In the genomic region with DNA sequence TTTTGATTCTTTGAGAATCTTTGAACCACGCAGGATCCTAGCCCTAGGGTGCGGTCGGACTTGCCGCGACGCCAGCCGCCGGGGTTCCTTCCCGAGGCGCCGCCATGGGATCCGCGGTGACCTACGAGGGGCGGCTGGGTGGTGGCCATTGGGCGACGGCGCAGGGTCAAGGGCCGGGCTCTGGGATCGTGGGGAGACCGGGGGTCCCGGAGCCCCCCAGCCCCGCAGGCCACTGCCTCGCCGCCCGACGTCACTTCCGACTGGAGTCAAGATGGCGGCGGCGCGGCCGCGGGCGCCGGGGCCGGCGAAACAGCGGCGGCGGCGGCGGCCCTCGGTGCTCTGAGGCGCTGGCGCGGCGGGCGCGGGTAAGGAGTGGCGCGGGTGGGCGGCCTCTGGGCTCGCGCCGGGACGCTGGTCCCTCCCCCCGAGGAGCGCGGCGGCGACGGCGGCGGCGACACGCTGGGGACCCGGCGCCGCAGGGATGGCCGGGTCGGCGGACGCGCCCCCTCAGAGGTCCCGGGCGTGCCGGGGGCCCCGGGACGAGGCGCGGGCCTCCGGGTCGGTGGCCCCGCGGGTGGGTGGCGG, we compare ENCODE assay signal across 7 cellular contexts. TPM values are rescaled to one million over a fixed set of nuclear protein-coding genes. Genes with fewer than 3 reads are reported as not detected.
A peak's percentile ranks its signal among the peaks of the same experiment; 100 is the strongest.
DNase-seq lines count a peak whose midpoint lies in the region; ATAC-seq and TF ChIP-seq lines count a peak whose summit lies in the region.

Gene PRDM2, plus strand, starts transcription at position 253 of the 585 bp plus-strand sequence. CDS start 15,418 bp downstream, outside the sequence.

- H3K9me3 ChIP-seq in fibroblast of lung (ENCODE audit: control insufficient read depth, insufficient read depth, low read depth, low read length), result no peaks in the 10 kb centered on the region

- peak within 1 kb of the TSS; percentile 93 for H2AFZ ChIP-seq in fibroblast of lung (ENCODE audit: low read length)

- TF ChIP-seq CTCF in fibroblast of lung (conservative IDR thresholded peaks at IDR 0.05 in 1 of 2, IDR thresholded peaks at IDR 0.05 in 1 of 2; ENCODE audit: low read depth in 1 of 2, low read length in 2 of 2), result no peak

- peaks cover 4 to 5% of the 10 kb centered on the region in 2 donors for H3K9me3 Mint-ChIP-seq in activated T-cell treated with anti-CD3 and anti-CD28 coated beads, Interleukin-2, amount 50 U/mL, for 72 hours
- peaks cover 5% of the 10 kb centered on the region for H3K9me3 Mint-ChIP-seq in natural killer cell treated with Interleukin-12 subunit alpha and Interleukin-12 subunit beta and Interleukin-15 and Interleukin-18, amount 100 ng/mL, for 72 hours
- peaks cover 4% of the 10 kb centered on the region for H3K9me3 Mint-ChIP-seq in stimulated activated naive CD8-positive, alpha-beta T cell treated with anti-CD3 and anti-CD28 coated beads, Interleukin-15, Interleukin-2, amounts not matched to agents 100 ng/mL and 50 ng/mL, for 24 hours

- H3K27ac Mint-ChIP-seq in activated T-cell treated with anti-CD3 and anti-CD28 coated beads, Interleukin-2, amount 50 U/mL, for 72 hours, result peak within 1 kb of the TSS; percentile 100
- peak within 1 kb of the TSS; percentile 83 to 95 for H3K27ac Mint-ChIP-seq in natural killer cell treated with Interleukin-12 subunit alpha and Interleukin-12 subunit beta and Interleukin-15 and Interleukin-18, amount 100 ng/mL, for 72 hours
- H3K27ac Mint-ChIP-seq in stimulated activated naive CD8-positive, alpha-beta T cell treated with anti-CD3 and anti-CD28 coated beads, Interleukin-15, Interleukin-2, amounts not matched to agents 100 ng/mL and 50 ng/mL, for 24 hours, result peak within 1 kb of the TSS; percentile 100

- H3K4me2 ChIP-seq in fibroblast of lung (ENCODE audit: extremely low read depth, insufficient read depth, low read length), result peak within 1 kb of the TSS; percentile 83

- no peaks in the 10 kb centered on the region for H3K27me3 Mint-ChIP-seq in activated T-cell treated with anti-CD3 and anti-CD28 coated beads, Interleukin-2, amount 50 U/mL, for 72 hours (ENCODE audit: low read depth)
- H3K27me3 Mint-ChIP-seq in natural killer cell treated with Interleukin-12 subunit alpha and Interleukin-12 subunit beta and Interleukin-15 and Interleukin-18, amount 100 ng/mL, for 72 hours, result peaks cover 0 to 3% of the 10 kb centered on the region in 2 donors
- no peaks in the 10 kb centered on the region for H3K27me3 Mint-ChIP-seq in stimulated activated naive CD8-positive, alpha-beta T cell treated with anti-CD3 and anti-CD28 coated beads, Interleukin-15, Interleukin-2, amounts not matched to agents 100 ng/mL and 50 ng/mL, for 24 hours

- H3K4me3 ChIP-seq in fibroblast of lung (replicated peaks in 1 of 4; ENCODE audit: control extremely low read depth in 1 of 4, insufficient read depth in 1 of 4, low read depth in 3 of 4, low read length in 4 of 4), result peak within 1 kb of the TSS; percentile 49 to 88 (median 68)

- peaks cover 48% of the 10 kb centered on the region for H3K4me1 Mint-ChIP-seq in activated T-cell treated with anti-CD3 and anti-CD28 coated beads, Interleukin-2, amount 50 U/mL, for 72 hours (ENCODE audit: low read depth)
- H3K4me1 Mint-ChIP-seq in natural killer cell treated with Interleukin-12 subunit alpha and Interleukin-12 subunit beta and Interleukin-15 and Interleukin-18, amount 100 ng/mL, for 72 hours (ENCODE audit: low read depth in 2 of 2), result peaks cover 32 to 33% of the 10 kb centered on the region in 2 donors
- peaks cover 59% of the 10 kb centered on the region for H3K4me1 Mint-ChIP-seq in stimulated activated naive CD8-positive, alpha-beta T cell treated with anti-CD3 and anti-CD28 coated beads, Interleukin-15, Interleukin-2, amounts not matched to agents 100 ng/mL and 50 ng/mL, for 24 hours (ENCODE audit: low read depth)

- peak within 1 kb of the TSS; percentile 71 for H3K9ac ChIP-seq in fibroblast of lung (ENCODE audit: insufficient read depth, low read length)

- H3K27ac ChIP-seq in fibroblast of lung (ENCODE audit: insufficient read depth, low read length), result peak within 1 kb of the TSS; percentile 71

- H3K36me3 Mint-ChIP-seq in activated T-cell treated with anti-CD3 and anti-CD28 coated beads, Interleukin-2, amount 50 U/mL, for 72 hours (ENCODE audit: insufficient read depth in 2 of 2), result peaks cover 12 to 15% of the 10 kb centered on the region in 2 donors
- H3K36me3 Mint-ChIP-seq in natural killer cell treated with Interleukin-12 subunit alpha and Interleukin-12 subunit beta and Interleukin-15 and Interleukin-18, amount 100 ng/mL, for 72 hours, result peaks cover 11% of the 10 kb centered on the region
- peaks cover 16% of the 10 kb centered on the region for H3K36me3 Mint-ChIP-seq in stimulated activated naive CD8-positive, alpha-beta T cell treated with anti-CD3 and anti-CD28 coated beads, Interleukin-15, Interleukin-2, amounts not matched to agents 100 ng/mL and 50 ng/mL, for 24 hours (ENCODE audit: low read depth)

- H3K27me3 ChIP-seq in fibroblast of lung (ENCODE audit: control insufficient read depth, insufficient read depth, low read length), result no peaks in the 10 kb centered on the region

- H3K4me3 Mint-ChIP-seq in activated T-cell treated with anti-CD3 and anti-CD28 coated beads, Interleukin-2, amount 50 U/mL, for 72 hours, result peak within 1 kb of the TSS; percentile 96 to 100
- peak within 1 kb of the TSS; percentile 98 for H3K4me3 Mint-ChIP-seq in natural killer cell treated with Interleukin-12 subunit alpha and Interleukin-12 subunit beta and Interleukin-15 and Interleukin-18, amount 100 ng/mL, for 72 hours
- peak within 1 kb of the TSS; percentile 100 for H3K4me3 Mint-ChIP-seq in stimulated activated naive CD8-positive, alpha-beta T cell treated with anti-CD3 and anti-CD28 coated beads, Interleukin-15, Interleukin-2, amounts not matched to agents 100 ng/mL and 50 ng/mL, for 24 hours

- ATAC-seq in GM18502 (IDR thresholded peaks at IDR 0.05; ENCODE audit: poor library complexity, unreplicated experiment) (peak; percentile 36), HG02623 (IDR thresholded peaks at IDR 0.05; ENCODE audit: unreplicated experiment) (peak; percentile 29)
- peak; percentile 63 to 69 for ATAC-seq in activated T-cell treated with anti-CD3 and anti-CD28 coated beads, Interleukin-2, amount 50 U/mL, for 72 hours (replicated peaks in 1 of 2)
- ATAC-seq in natural killer cell treated with Interleukin-12 subunit alpha and Interleukin-12 subunit beta and Interleukin-15 and Interleukin-18, amount 100 ng/mL, for 72 hours, result peak; percentile 78 to 88

- DNase-seq in NCI-H69 (lab: John Stamatoyannopoulos, UW) (peak; percentile 45), fibroblast of lung (ENCODE audit: low read depth in 2 of 2) (peak; percentile 37 to 44)
- peak; percentile 72 to 78 for DNase-seq in activated T-cell treated with anti-CD3 and anti-CD28 coated beads, Interleukin-2, amount 50 U/mL, for 72 hours
- peak; percentile 71 for DNase-seq in natural killer cell treated with Interleukin-12 subunit alpha and Interleukin-12 subunit beta and Interleukin-15 and Interleukin-18, amount 100 ng/mL, for 72 hours (ENCODE audit: low spot score)

- H3K36me3 ChIP-seq in fibroblast of lung (ENCODE audit: control insufficient read depth, insufficient read depth, low read length), result no peaks in the 10 kb centered on the region

- H3K79me2 ChIP-seq in fibroblast of lung (ENCODE audit: control insufficient read depth, insufficient read depth, low read length), result no peaks in the 10 kb centered on the region

- H3K4me1 ChIP-seq in fibroblast of lung (ENCODE audit: control insufficient read depth, extremely low read depth, insufficient read depth, low read length), result no peaks in the 10 kb centered on the region

- H4K20me1 ChIP-seq in fibroblast of lung (ENCODE audit: control insufficient read depth, extremely low read depth, insufficient read depth, low read length), result no peaks in the 10 kb centered on the region

RNA-seq across cellular contexts. Expression of gene PRDM2, which starts in this region (rescaled TPM):
- 10 to 100 TPM; 61.9 to 65.8 TPM for total RNA-seq in activated T-cell treated with anti-CD3 and anti-CD28 coated beads, Interleukin-2, amount 50 U/mL, for 72 hours
- 7.2 and 9.1 TPM in 2 replicates for total RNA-seq in fibroblast of lung
- 11.1 and 11.6 TPM in 2 replicates for polyA plus RNA-seq in fibroblast of lung
- 8.5 and 11.5 TPM in 2 replicates for polyA plus RNA-seq in fibroblast of lung (2012)
- 12.7 and 14.9 TPM in 2 replicates for polyA minus RNA-seq in fibroblast of lung (ENCODE audit: low replicate concordance)
- 10 to 100 TPM; 80.1 to 91.3 TPM for total RNA-seq in natural killer cell treated with Interleukin-12 subunit alpha and Interleukin-12 subunit beta and Interleukin-15 and Interleukin-18, amount 100 ng/mL, for 72 hours

Comparison
In these comparisons a context has a peak if more than half of its experiments do, and no peak if none do; other contexts are left out.
1. Peak in every context shown above with its lines: DNase-seq, ATAC-seq, H3K4me3 ChIP-seq and H3K27ac ChIP-seq.
2. ATAC-seq: peak in every context shown above with its lines; median percentile 83 in natural killer cell treated with Interleukin-12 subunit alpha and Interleukin-12 subunit beta and Interleukin-15 and Interleukin-18, amount 100 ng/mL, for 72 hours; 66 in activated T-cell treated with anti-CD3 and anti-CD28 coated beads, Interleukin-2, amount 50 U/mL, for 72 hours; 36 in GM18502; 29 in HG02623.